8 cellular contexts compared by ENCODE assay signal in genomic region chr11:63769719-63770443, GRCh38. TPM values are rescaled to one million over a fixed set of nuclear protein-coding genes. Genes with fewer than 3 reads are reported as not detected.
DNase-seq lines count a peak whose midpoint lies in the region; ATAC-seq, FAIRE-seq and TF ChIP-seq lines count a peak whose summit lies in the region.

No MANE protein-coding gene starts in this region.

- no peak overlapping the region for H3K23ac ChIP-seq in neuronal stem cell (ENCODE audit: low read depth, low read length, poor library complexity)

- H2BK5ac ChIP-seq in neuronal stem cell (ENCODE audit: low read length): no peak overlapping the region

- no peak overlapping the region for H3K4ac ChIP-seq in neuronal stem cell (ENCODE audit: low read length)

- no peaks in the 10 kb centered on the region for H3K9me1 ChIP-seq in endothelial cell of umbilical vein (replicated peaks; ENCODE audit: control insufficient read depth, extremely low read depth, insufficient read depth, low read length)

- H3K9me3 ChIP-seq in DND-41 (ENCODE audit: insufficient read depth, low read length, severe bottlenecking): no peaks in the 10 kb centered on the region
- H3K9me3 ChIP-seq in endothelial cell of umbilical vein (replicated peaks; ENCODE audit: control insufficient read depth, insufficient read depth, low read length): no peaks in the 10 kb centered on the region
- H3K9me3 ChIP-seq in neuronal stem cell (replicated peaks in 1 of 2; ENCODE audit: control insufficient read depth in 2 of 2, insufficient read depth in 1 of 2, low read depth in 1 of 2, low read length in 2 of 2): no peaks in the 10 kb centered on the region

- peak overlapping the region; percentile 62 to 67; a peak in 3 of 4 replicates for H3K4me3 ChIP-seq in DND-41 (ENCODE audit: low read depth in 1 of 2, low read length in 2 of 2)
- H3K4me3 ChIP-seq in endothelial cell of umbilical vein (replicated peaks in 1 of 3; ENCODE audit: insufficient read depth in 1 of 3, low read depth in 1 of 3, low read length in 3 of 3): peak overlapping the region in 2 of 3 experiments; percentile 55 to 84
- H3K4me3 ChIP-seq in neuronal stem cell (ENCODE audit: low read length in 2 of 2): peak overlapping the region; percentile 91 to 92

- no TSS peak for BruUV-seq in endothelial cell of umbilical vein (replicated peaks; lab: Mats Ljungman, UMichigan)

- no CpG with 5 or more reads among the region's 35 CpGs for WGBS in neuronal stem cell (ENCODE audit: extremely low coverage in 2 of 2, insufficient read length in 2 of 2, insufficient replicate concordance in 1 of 2), 2 donors

- peak overlapping the region; percentile 71 for H3K9ac ChIP-seq in DND-41 (ENCODE audit: low read depth, low read length)
- no peak overlapping the region for H3K9ac ChIP-seq in endothelial cell of umbilical vein (replicated peaks; ENCODE audit: extremely low read depth, insufficient read depth, low read length)
- H3K9ac ChIP-seq in neuronal stem cell (ENCODE audit: low read depth, low read length, poor library complexity): no peak overlapping the region

- H3K27me3 ChIP-seq in DND-41 (ENCODE audit: insufficient read depth, low read length, poor library complexity) (peaks cover 36% of the 10 kb centered on the region), endothelial cell of umbilical vein (ENCODE audit: control insufficient read depth in 2 of 2, insufficient read depth in 2 of 2, low read length in 2 of 2) (peaks cover 5 to 6% of the 10 kb centered on the region in 2 experiments), neuronal stem cell (ENCODE audit: control insufficient read depth in 3 of 3, insufficient read depth in 3 of 3, low read depth in 1 of 3, low read length in 3 of 3) (no peaks in the 10 kb centered on the region)

- H3K79me1 ChIP-seq in neuronal stem cell (ENCODE audit: low read depth, low read length): peaks cover 5% of the 10 kb centered on the region

- H3K79me2 ChIP-seq in DND-41 (ENCODE audit: insufficient read depth, low read length) (peaks cover 18% of the 10 kb centered on the region), endothelial cell of umbilical vein (ENCODE audit: control insufficient read depth, insufficient read depth, low read length) (peaks cover 15% of the 10 kb centered on the region)

- H2BK120ac ChIP-seq in neuronal stem cell (ENCODE audit: low read depth, low read length): no peak overlapping the region

- H4K20me1 ChIP-seq in DND-41 (ENCODE audit: insufficient read depth, low read length) (peaks cover 27% of the 10 kb centered on the region), endothelial cell of umbilical vein (replicated peaks; ENCODE audit: control insufficient read depth, extremely low read depth, insufficient read depth, low read length) (no peaks in the 10 kb centered on the region)

- peak; percentile 57 for ATAC-seq in DND-41 (ENCODE audit: insufficient read depth, low read depth)
- ATAC-seq in GM18868 (IDR thresholded peaks at IDR 0.05; ENCODE audit: unreplicated experiment): no peak
- no peak for ATAC-seq in GM19395 (IDR thresholded peaks at IDR 0.05; ENCODE audit: unreplicated experiment)
- no peak for ATAC-seq in HG02970 (IDR thresholded peaks at IDR 0.05; ENCODE audit: low FRiP score, unreplicated experiment)

- intact Hi-C loops in endothelial cell of umbilical vein (cut with micrococcal nuclease): no loop called here

- H3K4me2 ChIP-seq in DND-41 (ENCODE audit: insufficient read depth, low read length): peak overlapping the region; percentile 82
- peak overlapping the region; percentile 65 for H3K4me2 ChIP-seq in endothelial cell of umbilical vein (ENCODE audit: insufficient read depth, low read length)
- H3K4me2 ChIP-seq in neuronal stem cell (ENCODE audit: insufficient read depth, low read length, poor library complexity, severe bottlenecking): peak overlapping the region; percentile 95

- peak overlapping the region; percentile 91 for H2AFZ ChIP-seq in DND-41 (ENCODE audit: low read depth, low read length)
- peak overlapping the region; percentile 79 for H2AFZ ChIP-seq in endothelial cell of umbilical vein (ENCODE audit: low read depth, low read length)
- H2AFZ ChIP-seq in neuronal stem cell (ENCODE audit: low read length): peak overlapping the region; percentile 80

- no peak for TF ChIP-seq CTCF in DND-41 (IDR thresholded peaks at IDR 0.05; ENCODE audit: borderline replicate concordance, extremely low read depth, low read length, poor library complexity, severe bottlenecking)
- TF ChIP-seq CTCF in endothelial cell of umbilical vein (IDR thresholded peaks at IDR 0.05; ENCODE audit: extremely low read depth in 1 of 2, insufficient read depth in 1 of 2, low read depth in 1 of 2, low read length in 2 of 2): no peak

- H3K14ac ChIP-seq in neuronal stem cell (ENCODE audit: low read length): peak overlapping the region; percentile 60

- no peak for TF ChIP-seq POLR2A in endothelial cell of umbilical vein (IDR thresholded peaks at IDR 0.05; ENCODE audit: low read depth, low read length)

- H3K36me3 ChIP-seq in DND-41 (ENCODE audit: insufficient read depth, low read length) (peaks cover 11% of the 10 kb centered on the region), endothelial cell of umbilical vein (ENCODE audit: control insufficient read depth in 2 of 2, extremely low read depth in 1 of 2, insufficient read depth in 2 of 2, low read length in 2 of 2) (peaks cover under 1 to 3% of the 10 kb centered on the region in 2 experiments), neuronal stem cell (replicated peaks in 1 of 2; ENCODE audit: control insufficient read depth in 2 of 2, insufficient read depth in 2 of 2, low read length in 2 of 2) (peaks cover 4 to 21% of the 10 kb centered on the region in 2 donors)

- POLR2A ChIA-PET in endothelial cell of umbilical vein (lab: Charles Lee): no interaction called here

- no peak overlapping the region for H4K91ac ChIP-seq in neuronal stem cell (ENCODE audit: low read depth, low read length, poor library complexity)

- peak overlapping the region; percentile 93 for H2BK15ac ChIP-seq in neuronal stem cell (ENCODE audit: low read length)

- H3K18ac ChIP-seq in neuronal stem cell (ENCODE audit: low read length): peak overlapping the region; percentile 98

- H2BK12ac ChIP-seq in neuronal stem cell (ENCODE audit: low read length): no peak overlapping the region

- H2AK5ac ChIP-seq in neuronal stem cell (ENCODE audit: low read depth, low read length): peak overlapping the region; percentile 72

- H3K27ac ChIP-seq in DND-41 (ENCODE audit: low read length) (no peak overlapping the region), endothelial cell of umbilical vein (ENCODE audit: insufficient read depth, low read depth, low read length) (no peak overlapping the region), neuronal stem cell (replicated peaks; ENCODE audit: low read length) (peak overlapping the region; percentile 92)

- DNase-seq in DND-41 (peak; percentile 74), NCI-H69 (lab: John Stamatoyannopoulos, UW) (peak; percentile 92), endothelial cell of umbilical vein (ENCODE audit: low read depth, low spot score) (peak; percentile 21), neuronal stem cell (ENCODE audit: low spot score) (peak; percentile 32), NAMALWA (ENCODE audit: low spot score) (no peak)

- peaks cover 40% of the 10 kb centered on the region for H3K4me1 ChIP-seq in DND-41 (ENCODE audit: insufficient read depth, low read length)
- peaks cover 18% of the 10 kb centered on the region for H3K4me1 ChIP-seq in endothelial cell of umbilical vein (ENCODE audit: control insufficient read depth, extremely low read depth, insufficient read depth, low read length)
- H3K4me1 ChIP-seq in neuronal stem cell (ENCODE audit: control insufficient read depth in 2 of 2, insufficient read depth in 1 of 2, low read depth in 1 of 2, low read length in 2 of 2): peaks cover 25 to 29% of the 10 kb centered on the region in 2 donors

- dilution Hi-C loops in endothelial cell of umbilical vein (cut with MboI; ENCODE audit: extremely low pct_ligation_motif_present, low sequenced_read_pairs): no loop called here

- CTCF ChIA-PET in endothelial cell of umbilical vein (lab: Charles Lee): interaction anchor here (0.6 to 4.6 kb wide), 5 partner anchors 67 to 1908 kb away, joined by 3 to 55 read pairs (median 8); partner anchors contain the start of genes MARK2 and NAA40

- H4K8ac ChIP-seq in neuronal stem cell (ENCODE audit: low read depth, low read length): no peak overlapping the region

- no peak for FAIRE-seq in endothelial cell of umbilical vein (lab: Jason Lieb, UNC)

TF ChIP-seq in endothelial cell of umbilical vein, 7 proteins besides CTCF, POLR2A, EP300 and RAD21 (continues in another document):
- TF ChIP-seq JUN (IDR thresholded peaks at IDR 0.05; ENCODE audit: borderline replicate concordance, insufficient read depth, insufficient read length, low read depth) (no peak), GATA2 (IDR thresholded peaks at IDR 0.05; ENCODE audit: insufficient read depth, insufficient read length, low read depth, low read length) (no peak), MYC (IDR thresholded peaks at IDR 0.05; ENCODE audit: low read depth, low read length) (no peak), MAX (IDR thresholded peaks at IDR 0.05; ENCODE audit: insufficient read depth, insufficient read length) (no peak)

RNA-seq across cellular contexts. Expression of gene ZFTA, which starts 1.3 kb away (rescaled TPM):
- 25.2 and 32.0 TPM in 2 replicates for total RNA-seq in endothelial cell of umbilical vein
- polyA plus RNA-seq in endothelial cell of umbilical vein: 9.9 and 10.5 TPM in 2 replicates
- 7.3 and 9.3 TPM in 2 replicates for polyA plus RNA-seq in endothelial cell of umbilical vein (2011; cell fraction: cytosol; rRNA removed)
- 26.9 and 27.3 TPM in 2 replicates for polyA plus RNA-seq in endothelial cell of umbilical vein (2011; cell fraction: nucleus; rRNA removed)
- polyA plus RNA-seq in endothelial cell of umbilical vein (2012): 15.5 and 19.3 TPM in 2 replicates
- polyA minus RNA-seq in endothelial cell of umbilical vein: 8.2 and 10.5 TPM in 2 replicates
- polyA minus RNA-seq in endothelial cell of umbilical vein (2011; cell fraction: cytosol; rRNA and poly(A)+ RNA removed): 12.8 TPM
- 5.7 and 8.3 TPM in 2 replicates for polyA minus RNA-seq in endothelial cell of umbilical vein (2011; cell fraction: nucleus; rRNA and poly(A)+ RNA removed)
- polyA plus RNA-seq in neuronal stem cell (2013, experiment 1 of 2): 30.6 TPM
- polyA plus RNA-seq in neuronal stem cell (2013, experiment 2 of 2): 29.7 TPM

RNA-seq across cellular contexts. Expression of gene SPINDOC, which starts 43.4 kb away (rescaled TPM):
- 51.5 and 54.5 TPM in 2 replicates for total RNA-seq in endothelial cell of umbilical vein
- polyA plus RNA-seq in endothelial cell of umbilical vein: 29.4 and 33.8 TPM in 2 replicates
- polyA plus RNA-seq in endothelial cell of umbilical vein (2011; cell fraction: cytosol; rRNA removed): 28.8 and 40.1 TPM in 2 replicates
- 25.6 and 28.9 TPM in 2 replicates for polyA plus RNA-seq in endothelial cell of umbilical vein (2011; cell fraction: nucleus; rRNA removed)
- polyA plus RNA-seq in endothelial cell of umbilical vein (2012): 38.6 and 39.9 TPM in 2 replicates
- 12.0 and 19.1 TPM in 2 replicates for polyA minus RNA-seq in endothelial cell of umbilical vein
- 26.4 TPM for polyA minus RNA-seq in endothelial cell of umbilical vein (2011; cell fraction: cytosol; rRNA and poly(A)+ RNA removed)
- 6.8 and 10.4 TPM in 2 replicates for polyA minus RNA-seq in endothelial cell of umbilical vein (2011; cell fraction: nucleus; rRNA and poly(A)+ RNA removed)
- 75.8 TPM for polyA plus RNA-seq in neuronal stem cell (2013, experiment 1 of 2)
- polyA plus RNA-seq in neuronal stem cell (2013, experiment 2 of 2): 74.3 TPM
